In the genomic region with DNA sequence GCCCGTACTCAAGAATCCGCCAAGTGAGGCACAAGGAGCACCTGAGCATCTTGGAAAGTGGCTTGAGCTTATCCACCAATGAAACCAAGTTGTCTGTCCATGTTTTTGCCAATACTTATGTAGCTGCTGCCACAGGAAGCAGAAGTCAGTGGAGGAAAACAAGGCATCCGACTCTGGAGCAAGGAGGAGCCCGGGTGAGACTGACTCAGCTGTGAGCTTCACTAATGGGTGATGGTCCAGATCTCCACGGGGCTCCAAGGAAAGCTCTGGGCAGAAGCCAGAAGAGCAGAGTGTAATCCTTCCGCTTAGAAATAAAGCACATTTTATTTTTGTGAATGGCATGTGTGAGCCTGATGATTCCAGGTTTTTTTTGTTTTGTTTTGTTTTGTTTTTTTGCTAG, we compare ENCODE assay signal across 2 cellular contexts.
TF ChIP-seq lines count a peak whose summit lies in the region.

No MANE protein-coding gene starts in this region.

TF ChIP-seq in SK-N-SH treated with all-trans-retinoic acid at 6 μM for 48 hours, 23 proteins besides CTCF, POLR2A, EP300 and RAD21:
- TF ChIP-seq ARNTL (CRISPR knock-in tag; IDR thresholded peaks at IDR 0.05; ENCODE audit: borderline replicate concordance, low read depth) (no peak), ZC3H10 (CRISPR knock-in tag; IDR thresholded peaks at IDR 0.05) (no peak), TCF4 (CRISPR knock-in tag; IDR thresholded peaks at IDR 0.05; ENCODE audit: borderline replicate concordance) (no peak), PPARA (CRISPR knock-in tag; IDR thresholded peaks at IDR 0.05; ENCODE audit: borderline replicate concordance) (no peak), ZNF565 (CRISPR knock-in tag; conservative IDR thresholded peaks at IDR 0.05; ENCODE audit: low read depth) (no peak), CSDC2 (CRISPR knock-in tag; IDR thresholded peaks at IDR 0.05) (no peak), GLIS3 (CRISPR knock-in tag; IDR thresholded peaks at IDR 0.05) (no peak), OSR1 (CRISPR knock-in tag; IDR thresholded peaks at IDR 0.05) (no peak), RARB (CRISPR knock-in tag; IDR thresholded peaks at IDR 0.05) (no peak)
- TF ChIP-seq, protein P1, sequence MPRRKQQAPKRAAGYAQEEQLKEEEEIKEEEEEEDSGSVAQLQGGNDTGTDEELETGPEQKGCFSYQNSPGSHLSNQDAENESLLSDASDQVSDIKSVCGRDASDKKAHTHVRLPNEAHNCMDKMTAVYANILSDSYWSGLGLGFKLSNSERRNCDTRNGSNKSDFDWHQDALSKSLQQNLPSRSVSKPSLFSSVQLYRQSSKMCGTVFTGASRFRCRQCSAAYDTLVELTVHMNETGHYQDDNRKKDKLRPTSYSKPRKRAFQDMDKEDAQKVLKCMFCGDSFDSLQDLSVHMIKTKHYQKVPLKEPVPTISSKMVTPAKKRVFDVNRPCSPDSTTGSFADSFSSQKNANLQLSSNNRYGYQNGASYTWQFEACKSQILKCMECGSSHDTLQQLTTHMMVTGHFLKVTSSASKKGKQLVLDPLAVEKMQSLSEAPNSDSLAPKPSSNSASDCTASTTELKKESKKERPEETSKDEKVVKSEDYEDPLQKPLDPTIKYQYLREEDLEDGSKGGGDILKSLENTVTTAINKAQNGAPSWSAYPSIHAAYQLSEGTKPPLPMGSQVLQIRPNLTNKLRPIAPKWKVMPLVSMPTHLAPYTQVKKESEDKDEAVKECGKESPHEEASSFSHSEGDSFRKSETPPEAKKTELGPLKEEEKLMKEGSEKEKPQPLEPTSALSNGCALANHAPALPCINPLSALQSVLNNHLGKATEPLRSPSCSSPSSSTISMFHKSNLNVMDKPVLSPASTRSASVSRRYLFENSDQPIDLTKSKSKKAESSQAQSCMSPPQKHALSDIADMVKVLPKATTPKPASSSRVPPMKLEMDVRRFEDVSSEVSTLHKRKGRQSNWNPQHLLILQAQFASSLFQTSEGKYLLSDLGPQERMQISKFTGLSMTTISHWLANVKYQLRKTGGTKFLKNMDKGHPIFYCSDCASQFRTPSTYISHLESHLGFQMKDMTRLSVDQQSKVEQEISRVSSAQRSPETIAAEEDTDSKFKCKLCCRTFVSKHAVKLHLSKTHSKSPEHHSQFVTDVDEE (CRISPR knock-in tag; IDR thresholded peaks at IDR 0.05), result no peak
TF ChIP-seq in SK-N-SH treated with all-trans-retinoic acid at 6 μM for 48 hours: peak in this region for 0.

TF ChIP-seq in SK-N-SH, 30 proteins besides CTCF, POLR2A, EP300 and RAD21:
- no peak for TF ChIP-seq FOXM1 (IDR thresholded peaks at IDR 0.05; ENCODE audit: low read depth)
- no peak for TF ChIP-seq MEF2A (IDR thresholded peaks at IDR 0.05; ENCODE audit: borderline replicate concordance, low read depth)
- TF ChIP-seq CHD2 (IDR thresholded peaks at IDR 0.05; ENCODE audit: low read length, partially characterized antibody), result no peak
- TF ChIP-seq SMC3 (IDR thresholded peaks at IDR 0.05; ENCODE audit: low read depth, low read length), result no peak
- no peak for TF ChIP-seq RCOR1 (IDR thresholded peaks at IDR 0.05; ENCODE audit: low read length)
- TF ChIP-seq, protein P2, sequence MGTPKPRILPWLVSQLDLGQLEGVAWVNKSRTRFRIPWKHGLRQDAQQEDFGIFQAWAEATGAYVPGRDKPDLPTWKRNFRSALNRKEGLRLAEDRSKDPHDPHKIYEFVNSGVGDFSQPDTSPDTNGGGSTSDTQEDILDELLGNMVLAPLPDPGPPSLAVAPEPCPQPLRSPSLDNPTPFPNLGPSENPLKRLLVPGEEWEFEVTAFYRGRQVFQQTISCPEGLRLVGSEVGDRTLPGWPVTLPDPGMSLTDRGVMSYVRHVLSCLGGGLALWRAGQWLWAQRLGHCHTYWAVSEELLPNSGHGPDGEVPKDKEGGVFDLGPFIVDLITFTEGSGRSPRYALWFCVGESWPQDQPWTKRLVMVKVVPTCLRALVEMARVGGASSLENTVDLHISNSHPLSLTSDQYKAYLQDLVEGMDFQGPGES (IDR thresholded peaks at IDR 0.05; ENCODE audit: low read depth, low read length), result no peak
- no peak for TF ChIP-seq NFIC (IDR thresholded peaks at IDR 0.05; ENCODE audit: borderline replicate concordance)
- no peak for TF ChIP-seq TCF12 (IDR thresholded peaks at IDR 0.05)
- no peak for TF ChIP-seq TAF1 (IDR thresholded peaks at IDR 0.05; ENCODE audit: borderline replicate concordance, low read depth, low read length)
- TF ChIP-seq, protein P3, sequence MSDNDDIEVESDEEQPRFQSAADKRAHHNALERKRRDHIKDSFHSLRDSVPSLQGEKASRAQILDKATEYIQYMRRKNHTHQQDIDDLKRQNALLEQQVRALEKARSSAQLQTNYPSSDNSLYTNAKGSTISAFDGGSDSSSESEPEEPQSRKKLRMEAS (IDR thresholded peaks at IDR 0.05; ENCODE audit: low read depth), result no peak
- TF ChIP-seq, protein P4, sequence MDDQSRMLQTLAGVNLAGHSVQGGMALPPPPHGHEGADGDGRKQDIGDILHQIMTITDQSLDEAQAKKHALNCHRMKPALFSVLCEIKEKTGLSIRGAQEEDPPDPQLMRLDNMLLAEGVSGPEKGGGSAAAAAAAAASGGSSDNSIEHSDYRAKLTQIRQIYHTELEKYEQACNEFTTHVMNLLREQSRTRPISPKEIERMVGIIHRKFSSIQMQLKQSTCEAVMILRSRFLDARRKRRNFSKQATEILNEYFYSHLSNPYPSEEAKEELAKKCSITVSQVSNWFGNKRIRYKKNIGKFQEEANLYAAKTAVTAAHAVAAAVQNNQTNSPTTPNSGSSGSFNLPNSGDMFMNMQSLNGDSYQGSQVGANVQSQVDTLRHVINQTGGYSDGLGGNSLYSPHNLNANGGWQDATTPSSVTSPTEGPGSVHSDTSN (IDR thresholded peaks at IDR 0.05), result no peak
